In the genomic region with DNA sequence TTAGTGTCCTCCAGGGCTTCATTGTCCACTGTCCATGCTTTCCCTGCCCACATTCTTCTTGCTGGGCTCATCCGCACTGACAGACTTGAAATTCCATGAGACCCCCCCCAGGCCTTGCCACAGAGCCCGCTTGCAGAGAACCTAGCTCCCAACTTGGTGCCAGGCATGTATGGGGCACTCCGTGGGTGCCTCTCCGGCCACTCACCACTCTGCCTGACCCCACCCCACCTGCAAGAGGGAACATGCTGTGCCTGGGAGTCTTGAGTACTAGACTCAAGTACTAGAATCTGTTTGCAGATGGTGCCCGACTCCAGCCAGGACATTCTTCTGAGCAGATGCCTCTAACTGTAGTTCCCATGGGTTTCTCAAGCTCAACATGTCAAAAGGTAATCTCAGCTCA, we compare ENCODE assay signal across 11 cellular contexts. TPM values are rescaled to one million over a fixed set of nuclear protein-coding genes. Genes with fewer than 3 reads are reported as not detected.
DNase-seq lines count a peak whose midpoint lies in the region; ATAC-seq and TF ChIP-seq lines count a peak whose summit lies in the region.
"Had no signal": no experiment of that assay in that cellular context is flagged by ENCODE, and none has a peak within 500 bp of the region (broad histone marks: within the 10 kb centered on the region; RNA-seq: fewer than 3 reads in every experiment).

No MANE protein-coding gene starts in this region.

- intact Hi-C loops in left ventricle myocardium inferior (cut with micrococcal nuclease) (no loop called here), right cardiac atrium (cut with DNase I) (no loop called here), upper lobe of right lung (cut with DNase I) (no loop called here)

- H2BK120ac ChIP-seq in mesendoderm (ENCODE audit: low read depth, low read length) = no peak overlapping the region

- H3K18ac ChIP-seq in mesendoderm (ENCODE audit: low read length) = no peak overlapping the region

- H3K4me1 ChIP-seq in left ventricle myocardium inferior = peaks cover 44% of the 10 kb centered on the region
- H3K4me1 ChIP-seq in right cardiac atrium (ENCODE audit: control insufficient read depth, insufficient read depth, low read length) = peaks cover 6% of the 10 kb centered on the region
- peaks cover 9% of the 10 kb centered on the region for H3K4me1 ChIP-seq in mesendoderm (ENCODE audit: control insufficient read depth, low read depth, low read length)
- peaks cover 11% of the 10 kb centered on the region for H3K4me1 ChIP-seq in upper lobe of right lung

- H3K27ac ChIP-seq in left ventricle myocardium inferior (replicated peaks) (peak overlapping the region; percentile 81), right cardiac atrium (ENCODE audit: low read length) (no peak overlapping the region), brain microvascular endothelial cell (peak overlapping the region; percentile 73), mesendoderm (ENCODE audit: low read depth, low read length) (no peak overlapping the region), upper lobe of right lung (no peak overlapping the region)

- no peak overlapping the region for H2BK15ac ChIP-seq in mesendoderm (replicated peaks; ENCODE audit: low read depth)

- H3K79me2 ChIP-seq in mesendoderm (ENCODE audit: control insufficient read depth, insufficient read depth, low read length) = no peaks in the 10 kb centered on the region

- 94% methylated on average over 5 of the region's 5 CpGs for WGBS in right cardiac atrium
- WGBS in mesendoderm (ENCODE audit: extremely low coverage, insufficient coverage, low lambda C conversion rate) = no CpG with 5 or more reads among the region's 5 CpGs

- no peak overlapping the region for H2AK5ac ChIP-seq in mesendoderm (ENCODE audit: low read length)

- H4K5ac ChIP-seq in mesendoderm (ENCODE audit: low read length) = no peak overlapping the region

- no peak overlapping the region for H3K4ac ChIP-seq in mesendoderm (ENCODE audit: low read depth, low read length)

- H3K23ac ChIP-seq in mesendoderm (ENCODE audit: low read length) = peak overlapping the region; percentile 35

- H3K36me3 ChIP-seq in left ventricle myocardium inferior = no peaks in the 10 kb centered on the region
- H3K36me3 ChIP-seq in brain microvascular endothelial cell (replicated peaks) = no peaks in the 10 kb centered on the region
- H3K36me3 ChIP-seq in mesendoderm (ENCODE audit: control insufficient read depth, insufficient read depth, low read length) = no peaks in the 10 kb centered on the region
- H3K36me3 ChIP-seq in upper lobe of right lung = no peaks in the 10 kb centered on the region
- no peaks in the 10 kb centered on the region for H3K36me3 ChIP-seq in H7 (replicated peaks; ENCODE audit: control insufficient read depth, insufficient read depth, low read length)

- H3K27me3 ChIP-seq in left ventricle myocardium inferior (ENCODE audit: low read depth) = no peaks in the 10 kb centered on the region
- no peaks in the 10 kb centered on the region for H3K27me3 ChIP-seq in right cardiac atrium (ENCODE audit: control insufficient read depth, insufficient read depth)
- no peaks in the 10 kb centered on the region for H3K27me3 ChIP-seq in brain microvascular endothelial cell (replicated peaks)
- no peaks in the 10 kb centered on the region for H3K27me3 ChIP-seq in mesendoderm (ENCODE audit: insufficient read depth, low read length, poor library complexity)
- no peaks in the 10 kb centered on the region for H3K27me3 ChIP-seq in upper lobe of right lung
- no peaks in the 10 kb centered on the region for H3K27me3 ChIP-seq in H7 (ENCODE audit: control insufficient read depth, insufficient read depth, low read length)
- H3K27me3 ChIP-seq: BLaER1 treated with 17β-estradiol and CSF1 and Interleukin-3, amounts not matched to agents 10 nM and 100 nM had no signal

- H3K9me3 ChIP-seq in left ventricle myocardium inferior (replicated peaks) = no peaks in the 10 kb centered on the region
- H3K9me3 ChIP-seq in right cardiac atrium (ENCODE audit: control insufficient read depth, low read length) = no peaks in the 10 kb centered on the region
- H3K9me3 ChIP-seq in upper lobe of right lung = no peaks in the 10 kb centered on the region
- H3K9me3 ChIP-seq: BLaER1 treated with 17β-estradiol and CSF1 and Interleukin-3, amounts not matched to agents 10 nM and 100 nM had no signal

- ATAC-seq in right cardiac atrium (no peak), upper lobe of right lung (peak; percentile 73)

- H3K4me3 ChIP-seq in left ventricle myocardium inferior = no peak overlapping the region
- H3K4me3 ChIP-seq in right cardiac atrium (ENCODE audit: low read length) = no peak overlapping the region
- no peak overlapping the region for H3K4me3 ChIP-seq in brain microvascular endothelial cell (ENCODE audit: low read depth, low read length)
- H3K4me3 ChIP-seq in mesendoderm (ENCODE audit: low read length) = no peak overlapping the region
- no peak overlapping the region for H3K4me3 ChIP-seq in upper lobe of right lung
- no peak overlapping the region for H3K4me3 ChIP-seq in H7 (ENCODE audit: insufficient read depth, low read depth, low read length)
- H3K4me3 ChIP-seq: BLaER1 treated with 17β-estradiol and CSF1 and Interleukin-3, amounts not matched to agents 10 nM and 100 nM had no signal

- H3K56ac ChIP-seq in mesendoderm (ENCODE audit: low read length) = no peak overlapping the region

- H2BK5ac ChIP-seq in mesendoderm (ENCODE audit: low read length) = no peak overlapping the region

- H3K79me1 ChIP-seq in mesendoderm (ENCODE audit: low read length) = peaks cover 7% of the 10 kb centered on the region

- H3K9ac ChIP-seq in mesendoderm (ENCODE audit: low read length) = no peak overlapping the region

- DNase-seq in left ventricle myocardium inferior (no peak), right cardiac atrium (no peak), brain microvascular endothelial cell (no peak), mesendoderm (no peak), upper lobe of right lung (no peak), SHP77 treated with DMSO at 0.1 percent for 48 hours (lab: John Stamatoyannopoulos, UW) (no peak), H7 (no peak), superior temporal gyrus (ENCODE audit: extremely low spot score) (no peak)
- DNase-seq: activated gamma-delta T cell had no signal

- TF ChIP-seq CTCF in left ventricle myocardium inferior (IDR thresholded peaks at IDR 0.05; ENCODE audit: borderline replicate concordance) = no peak
- no peak for TF ChIP-seq CTCF in brain microvascular endothelial cell (IDR thresholded peaks at IDR 0.05; ENCODE audit: low read depth, low read length, missing control alignments)
- no peak for TF ChIP-seq CTCF in upper lobe of right lung (IDR thresholded peaks at IDR 0.05)

- in situ Hi-C loops in brain microvascular endothelial cell (cut with HindIII; ENCODE audit: low pct_ligation_motif_present, low sequenced_read_pairs) = no loop called here

- H3K4me2 ChIP-seq in mesendoderm (ENCODE audit: low read length) = no peak overlapping the region

- H4K8ac ChIP-seq in mesendoderm (ENCODE audit: low read depth, low read length) = no peak overlapping the region

RNA-seq across cellular contexts. Expression of gene TRERF1, which starts 47.9 kb away (rescaled TPM):
- total RNA-seq in left ventricle myocardium inferior = 1.4 TPM
- total RNA-seq in right cardiac atrium = 1 to 10 TPM; 2.1 to 3.1 (median 2.5) TPM
- 1.2 TPM for polyA plus RNA-seq in right cardiac atrium
- 4.7 TPM for polyA plus RNA-seq in mesendoderm (2013, experiment 1 of 2)
- 5.2 TPM for polyA plus RNA-seq in mesendoderm (2013, experiment 2 of 2)
- 3.8 TPM for total RNA-seq in upper lobe of right lung
- total RNA-seq in H7 (2014; rRNA removed; shearing (Covaris generic)) = 9.7 and 13.8 TPM in 2 replicates
- total RNA-seq: dermis microvascular lymphatic vessel endothelial cell had no signal

Comparison
In these comparisons a context has a peak if more than half of its experiments do, and no peak if none do; other contexts are left out.
1. H3K27ac ChIP-seq: peak in left ventricle myocardium inferior (single experiment) and brain microvascular endothelial cell (single experiment); none in right cardiac atrium (single experiment), mesendoderm (single experiment) and upper lobe of right lung (single experiment).